Comparison of ENCODE assay signal across 23 cellular contexts in the genomic region with DNA sequence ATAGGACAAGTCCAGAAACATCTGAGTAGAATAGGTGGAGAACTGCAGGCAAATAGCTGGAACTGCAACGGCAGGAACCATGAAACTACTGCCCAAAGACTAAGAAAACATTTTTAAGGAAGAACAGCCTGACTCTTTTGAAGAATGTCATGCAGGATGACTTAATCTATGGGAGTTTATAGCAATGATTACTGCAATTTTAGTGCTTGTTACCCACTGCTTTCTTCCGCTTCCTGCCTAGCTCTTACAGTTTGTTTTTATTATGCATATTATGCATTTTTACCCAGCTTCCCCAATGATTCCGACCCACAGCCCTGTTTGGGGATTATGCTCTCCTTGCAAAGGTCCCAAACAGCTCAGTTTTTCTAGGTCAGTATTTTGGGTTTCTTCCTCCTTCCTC.
DNase-seq lines count a peak whose midpoint lies in the region; ATAC-seq and TF ChIP-seq lines count a peak whose summit lies in the region.
"Had no signal": no experiment of that assay in that cellular context is flagged by ENCODE, and none has a peak within 500 bp of the region (broad histone marks: within the 10 kb centered on the region; RNA-seq: fewer than 3 reads in every experiment).

No MANE protein-coding gene starts in this region.

- CTCF ChIA-PET in HEK293 (lab: Yijun Ruan, JAX), result interaction anchor here (0.6 to 1.8 kb wide), 4 partner anchors 9 to 1543 kb away, joined by 3 to 4 read pairs (median 3); no protein-coding TSS in a partner anchor
- CTCF ChIA-PET in activated CD4-positive, alpha-beta T cell treated with anti-CD3 and anti-CD28 coated beads, Interleukin-2, amount 10 ng/mL, durations not matched to agents 7 days and 5 days (lab: Charles Lee), result interaction anchor here (1.5 kb wide), 1 partner anchor 9 kb away, joined by 3 read pairs; no protein-coding TSS in a partner anchor

- no peaks in the 10 kb centered on the region for H3K27me3 ChIP-seq in adipocyte (replicated peaks; ENCODE audit: control insufficient read depth, insufficient read depth, low read length)
- H3K27me3 ChIP-seq: MG63, Peyer's patch had no signal

- peaks cover 11% of the 10 kb centered on the region for H3K4me1 Mint-ChIP-seq in activated CD4-positive, alpha-beta T cell treated with anti-CD3 and anti-CD28 coated beads, Interleukin-2, amount 10 ng/mL, durations not matched to agents 7 days and 5 days
- H3K4me1 Mint-ChIP-seq: B cell had no signal

- H3K36me3 ChIP-seq in HEK293 (ENCODE audit: control insufficient read depth in 2 of 2, insufficient read depth in 1 of 2, low read length in 2 of 2) (peaks cover 14 to 35% of the 10 kb centered on the region in 2 experiments), adipocyte (ENCODE audit: control insufficient read depth, insufficient read depth, low read length, severe bottlenecking) (peaks cover 29% of the 10 kb centered on the region)
- H3K36me3 ChIP-seq: Peyer's patch had no signal

- ATAC-seq in GM18909 (IDR thresholded peaks at IDR 0.05; ENCODE audit: poor library complexity, unreplicated experiment) (no peak), HG03045 (IDR thresholded peaks at IDR 0.05; ENCODE audit: unreplicated experiment) (no peak)
- ATAC-seq: CD8-positive, alpha-beta T cell had no signal

- H3K4me1 ChIP-seq in HEK293 (ENCODE audit: control insufficient read depth, insufficient read depth, low read length), result 0 out of 2 replicates have a peak, but pooled peaks cover 3% of the 10 kb centered on the region
- peaks cover 2% of the 10 kb centered on the region for H3K4me1 ChIP-seq in adipocyte (ENCODE audit: control insufficient read depth, insufficient read depth, low read length)
- H3K4me1 ChIP-seq: Caco-2, Peyer's patch had no signal

- DNase-seq in adipocyte (ENCODE audit: low read depth) (peak; percentile 41), fibroblast of peridontal ligament (ENCODE audit: extremely low read depth) (peak; percentile 46), NCI-H2196 (lab: John Stamatoyannopoulos, UW; ENCODE audit: unreplicated experiment) (no peak)
- no peak for DNase-seq in activated CD4-positive, alpha-beta T cell treated with anti-CD3 and anti-CD28 coated beads, Interleukin-2, amount 10 ng/mL, durations not matched to agents 7 days and 5 days
- DNase-seq: Caco-2; CD8-positive, alpha-beta T cell; DMS79 treated with DMSO at 0.1 percent for 48 hours; H7; KBM-7; MG63; NCI-H1105 treated with DMSO at 0.1 percent for 48 hours; NCI-H2029; NCI-H2227 treated with DMSO at 0.1 percent for 48 hours; NCI-H526 treated with DMSO at 0.1 percent for 48 hours; OCI-M1; Peyer's patch; SHP77 treated with DMSO at 0.1 percent for 48 hours; SK-N-SH had no signal

- H3K27ac Mint-ChIP-seq in activated CD4-positive, alpha-beta T cell treated with anti-CD3 and anti-CD28 coated beads, Interleukin-2, amount 10 ng/mL, durations not matched to agents 7 days and 5 days, result no peak overlapping the region
- H3K27ac Mint-ChIP-seq: B cell; CD8-positive, alpha-beta T cell had no signal

- no peak overlapping the region for H3K4me3 Mint-ChIP-seq in activated CD4-positive, alpha-beta T cell treated with anti-CD3 and anti-CD28 coated beads, Interleukin-2, amount 10 ng/mL, durations not matched to agents 7 days and 5 days
- H3K4me3 Mint-ChIP-seq: B cell; CD8-positive, alpha-beta T cell had no signal

- no peak overlapping the region for H3K27ac ChIP-seq in HEK293 (ENCODE audit: extremely low read depth, low read depth, low read length)
- H3K27ac ChIP-seq: C4-2B, Peyer's patch had no signal

- POLR2A ChIA-PET in HEK293 (lab: Yijun Ruan, JAX), result interaction anchor here (1.4 kb wide), 1 partner anchor 8 kb away, joined by 3 read pairs; no protein-coding TSS in a partner anchor
- POLR2A ChIA-PET in activated CD4-positive, alpha-beta T cell treated with anti-CD3 and anti-CD28 coated beads, Interleukin-2, amount 10 ng/mL, durations not matched to agents 7 days and 5 days (lab: Charles Lee), result no interaction called here

- peaks cover 21% of the 10 kb centered on the region for H3K36me3 Mint-ChIP-seq in activated CD4-positive, alpha-beta T cell treated with anti-CD3 and anti-CD28 coated beads, Interleukin-2, amount 10 ng/mL, durations not matched to agents 7 days and 5 days (ENCODE audit: low read depth)

- H3K9ac ChIP-seq in adipocyte (ENCODE audit: low read length), result no peak overlapping the region
- H3K9ac ChIP-seq: SK-N-SH had no signal

- H3K9me3 Mint-ChIP-seq in activated CD4-positive, alpha-beta T cell treated with anti-CD3 and anti-CD28 coated beads, Interleukin-2, amount 10 ng/mL, durations not matched to agents 7 days and 5 days, result no peaks in the 10 kb centered on the region

- H3K27me3 Mint-ChIP-seq in activated CD4-positive, alpha-beta T cell treated with anti-CD3 and anti-CD28 coated beads, Interleukin-2, amount 10 ng/mL, durations not matched to agents 7 days and 5 days, result no peaks in the 10 kb centered on the region
- H3K27me3 Mint-ChIP-seq: B cell had no signal

- H3K4me3 ChIP-seq in HEK293 (ENCODE audit: low read depth, low read length), result no peak overlapping the region
- H3K4me3 ChIP-seq in adipocyte (ENCODE audit: low read length), result no peak overlapping the region
- H3K4me3 ChIP-seq: MG63, Peyer's patch had no signal

- TF ChIP-seq CTCF in HEK293 (tag by site-specific recombination; IDR thresholded peaks at IDR 0.05), result no peak

- no peaks in the 10 kb centered on the region for H3K9me3 ChIP-seq in HEK293 (ENCODE audit: control insufficient read depth, insufficient read depth, low read depth, low read length)
- peaks cover 4% of the 10 kb centered on the region for H3K9me3 ChIP-seq in adipocyte (ENCODE audit: control insufficient read depth, low read length)
- H3K9me3 ChIP-seq: Caco-2, MG63, Peyer's patch, SK-N-SH had no signal

TF ChIP-seq in HEK293, 187 proteins besides CTCF, POLR2A, EP300 and RAD21:
- TF ChIP-seq ZNF335 (tag by site-specific recombination; conservative IDR thresholded peaks at IDR 0.05) (no peak), ZNF701 (tag by site-specific recombination; IDR thresholded peaks at IDR 0.05) (no peak), ZNF677 (tag by site-specific recombination; IDR thresholded peaks at IDR 0.05) (0 out of 2 replicates have a peak, but pooled peaks have one; percentile 34)

Comparison
In these comparisons a context has a peak if more than half of its experiments do, and no peak if none do; other contexts are left out.
1. DNase-seq: peak in adipocyte (single experiment) and fibroblast of peridontal ligament (single experiment); none in NCI-H2196 (single experiment) and activated CD4-positive, alpha-beta T cell treated with anti-CD3 and anti-CD28 coated beads, Interleukin-2, amount 10 ng/mL, durations not matched to agents 7 days and 5 days (single experiment).